8 cellular contexts compared by ENCODE assay signal in the genomic region with DNA sequence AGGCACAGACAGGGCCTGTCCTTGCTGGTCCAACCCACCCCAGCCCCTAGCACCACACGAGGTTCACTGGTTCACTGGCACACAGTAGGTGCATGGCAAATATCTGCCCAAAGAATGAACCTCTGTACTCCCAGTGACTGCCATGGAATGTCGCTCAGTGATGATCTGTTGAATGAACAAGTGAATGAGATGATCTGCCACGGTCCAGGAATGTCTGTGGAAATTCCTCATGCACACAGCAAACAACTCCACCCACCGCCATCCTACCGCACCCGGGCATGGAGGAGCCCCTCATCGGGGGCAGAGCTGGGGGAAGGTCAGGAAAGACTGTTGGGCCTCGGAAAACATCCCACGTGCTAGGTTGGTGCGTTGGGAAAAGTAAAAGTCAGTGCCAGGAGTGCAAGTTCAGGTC. TPM values are rescaled to one million over a fixed set of nuclear protein-coding genes. Genes with fewer than 3 reads are reported as not detected.
DNase-seq lines count a peak whose midpoint lies in the region; ATAC-seq and TF ChIP-seq lines count a peak whose summit lies in the region.

No MANE protein-coding gene starts in this region.

- H3K36me3 ChIP-seq in HAP-1 (replicated peaks): 0 out of 2 replicates have a peak, but pooled peaks cover 3% of the 10 kb centered on the region
- no peaks in the 10 kb centered on the region for H3K36me3 ChIP-seq in hepatocyte (replicated peaks; ENCODE audit: insufficient read depth, low read depth)
- H3K36me3 ChIP-seq in smooth muscle cell (ENCODE audit: low read depth): no peaks in the 10 kb centered on the region

- 28% methylated on average over 10 of the region's 10 CpGs for WGBS in hepatocyte (ENCODE audit: low lambda C conversion rate, missing lambda C conversion rate)
- WGBS in smooth muscle cell (ENCODE audit: low lambda C conversion rate): 19% methylated on average over 10 of the region's 10 CpGs

- H3K9me3 Mint-ChIP-seq in activated T-helper 17 cell treated with anti-CD3 and anti-CD28 coated beads, Interleukin-2, amount 50 U/mL, for 72 hours: no peaks in the 10 kb centered on the region

- H3F3A ChIP-seq in smooth muscle cell (ENCODE audit: low read depth): peaks cover 15% of the 10 kb centered on the region

- H2AFZ ChIP-seq in hepatocyte (no peak overlapping the region), smooth muscle cell (ENCODE audit: low read depth) (no peak overlapping the region)

- no peak overlapping the region for H3K27ac Mint-ChIP-seq in activated T-helper 17 cell treated with anti-CD3 and anti-CD28 coated beads, Interleukin-2, amount 50 U/mL, for 72 hours

- H3K27me3 Mint-ChIP-seq in activated T-helper 17 cell treated with anti-CD3 and anti-CD28 coated beads, Interleukin-2, amount 50 U/mL, for 72 hours: peaks cover 9% of the 10 kb centered on the region

- peaks cover 5% of the 10 kb centered on the region for H3K4me1 Mint-ChIP-seq in activated T-helper 17 cell treated with anti-CD3 and anti-CD28 coated beads, Interleukin-2, amount 50 U/mL, for 72 hours

- peak overlapping the region; percentile 89 for H3K4me2 ChIP-seq in hepatocyte
- H3K4me2 ChIP-seq in smooth muscle cell: peak overlapping the region; percentile 90

- TF ChIP-seq CTCF in hepatocyte (IDR thresholded peaks at IDR 0.05; ENCODE audit: poor library complexity) (no peak), smooth muscle cell (IDR thresholded peaks at IDR 0.05; ENCODE audit: borderline replicate concordance, insufficient read depth, poor library complexity, severe bottlenecking) (no peak)

- no peaks in the 10 kb centered on the region for H3K36me3 Mint-ChIP-seq in activated T-helper 17 cell treated with anti-CD3 and anti-CD28 coated beads, Interleukin-2, amount 50 U/mL, for 72 hours (ENCODE audit: low read depth)

- H3K9me2 ChIP-seq in hepatocyte (replicated peaks; ENCODE audit: insufficient read depth): no peaks in the 10 kb centered on the region

- H3K79me2 ChIP-seq in hepatocyte (peaks cover 55% of the 10 kb centered on the region), smooth muscle cell (ENCODE audit: low read depth) (peaks cover 24% of the 10 kb centered on the region)

- H3K9ac ChIP-seq in smooth muscle cell (ENCODE audit: low read depth): peak overlapping the region; percentile 17

- DNase-seq in HAP-1 (ENCODE audit: low spot score in 2 of 2) (no peak), hepatocyte (ENCODE audit: low spot score) (no peak), smooth muscle cell (lab: John Stamatoyannopoulos, UW; ENCODE audit: unreplicated experiment) (no peak), COLO668 (lab: John Stamatoyannopoulos, UW; ENCODE audit: unreplicated experiment) (no peak), MV-4-11 (lab: John Stamatoyannopoulos, UW) (no peak), activated gamma-delta T cell treated with Interleukin-2 at 50 U/mL for 16 hours (no peak), NCI-H2171 (lab: John Stamatoyannopoulos, UW) (no peak)

- no peaks in the 10 kb centered on the region for H4K20me1 ChIP-seq in hepatocyte (ENCODE audit: insufficient read depth, poor library complexity, severe bottlenecking)
- H4K20me1 ChIP-seq in smooth muscle cell (ENCODE audit: low read depth): peaks cover 16% of the 10 kb centered on the region

- no peaks in the 10 kb centered on the region for H3K9me3 ChIP-seq in HAP-1
- no peaks in the 10 kb centered on the region for H3K9me3 ChIP-seq in hepatocyte (ENCODE audit: low read depth)
- no peaks in the 10 kb centered on the region for H3K9me3 ChIP-seq in smooth muscle cell (replicated peaks; ENCODE audit: low read depth)

- H3K27ac ChIP-seq in hepatocyte (peak overlapping the region; percentile 98), smooth muscle cell (ENCODE audit: low read depth) (peak overlapping the region; percentile 72)

- H3K4me1 ChIP-seq in HAP-1 (peaks cover 15% of the 10 kb centered on the region), hepatocyte (ENCODE audit: insufficient read depth) (peaks cover 88% of the 10 kb centered on the region), smooth muscle cell (ENCODE audit: low read depth) (peaks cover 52% of the 10 kb centered on the region)

- ATAC-seq in activated T-helper 17 cell treated with anti-CD3 and anti-CD28 coated beads, Interleukin-2, amount 50 U/mL, for 72 hours (replicated peaks): no peak

- H3K4me3 Mint-ChIP-seq in activated T-helper 17 cell treated with anti-CD3 and anti-CD28 coated beads, Interleukin-2, amount 50 U/mL, for 72 hours: peak overlapping the region; percentile 61

- in situ Hi-C loops in HAP-1 (cut with MboI; ENCODE audit: low sequenced_read_pairs): no loop called here

- H3K27me3 ChIP-seq in HAP-1 (ENCODE audit: low read depth) (no peaks in the 10 kb centered on the region), hepatocyte (no peaks in the 10 kb centered on the region), smooth muscle cell (ENCODE audit: low read depth) (no peaks in the 10 kb centered on the region)

- H3K4me3 ChIP-seq in HAP-1: peak overlapping the region; percentile 50
- H3K4me3 ChIP-seq in hepatocyte: no peak overlapping the region
- peak overlapping the region; percentile 72 for H3K4me3 ChIP-seq in smooth muscle cell

RNA-seq across cellular contexts. Expression of a gene that starts 1.7 kb away (rescaled TPM):
- 10 to 100 TPM in 1 of 2 donors, 1 to 10 TPM in 1; 1.8 to 33.3 TPM for total RNA-seq in activated T-helper 17 cell treated with anti-CD3 and anti-CD28 coated beads, Interleukin-2, amount 50 U/mL, for 72 hours
- total RNA-seq in hepatocyte (38.3 and 72.4 TPM in 2 replicates), smooth muscle cell (26.4 and 40.7 TPM in 2 replicates)
- polyA plus RNA-seq in hepatocyte (81.2 and 91.2 TPM in 2 replicates), smooth muscle cell (46.7 and 55.4 TPM in 2 replicates)

RNA-seq across cellular contexts. Expression of a gene that starts 41.4 kb away (rescaled TPM):
- not detected for total RNA-seq in activated T-helper 17 cell treated with anti-CD3 and anti-CD28 coated beads, Interleukin-2, amount 50 U/mL, for 72 hours
- 0.33 TPM in 1 of 2 replicates, not detected in the other for total RNA-seq in hepatocyte
- not detected in 2 replicates for polyA plus RNA-seq in hepatocyte
- total RNA-seq in smooth muscle cell: not detected in 2 replicates
- not detected in 2 replicates for polyA plus RNA-seq in smooth muscle cell
